ENCODE assay signal across 8 cellular contexts in genomic region chr19:23823952-23824389, GRCh38.
DNase-seq lines count a peak whose midpoint lies in the region; ATAC-seq, FAIRE-seq and TF ChIP-seq lines count a peak whose summit lies in the region.

No MANE protein-coding gene starts in this region.

- CTCF ChIA-PET in activated naive CD4-positive, alpha-beta T cell treated with anti-CD3 and anti-CD28 coated beads, Interleukin-2, amount 10 ng/mL, durations not matched to agents 7 days and 5 days (lab: Charles Lee) = interaction anchor here (0.7 kb wide), 1 partner anchor 583 kb away, joined by 3 read pairs; no protein-coding TSS in a partner anchor
- CTCF ChIA-PET in GM12878 (lab: Yijun Ruan, JAX) = no interaction called here

- H3K4me1 Mint-ChIP-seq in activated naive CD4-positive, alpha-beta T cell treated with anti-CD3 and anti-CD28 coated beads, Interleukin-2, amount 10 ng/mL, durations not matched to agents 7 days and 5 days = peaks cover 3% of the 10 kb centered on the region

- H3K27me3 Mint-ChIP-seq in activated naive CD4-positive, alpha-beta T cell treated with anti-CD3 and anti-CD28 coated beads, Interleukin-2, amount 10 ng/mL, durations not matched to agents 7 days and 5 days = no peaks in the 10 kb centered on the region

- H4K20me1 ChIP-seq in MM.1S (ENCODE audit: insufficient read depth, low read length) (no peaks in the 10 kb centered on the region), GM12878 (ENCODE audit: control insufficient read depth, insufficient read depth) (no peaks in the 10 kb centered on the region)

- H3K4me1 ChIP-seq in MM.1S (ENCODE audit: low read length) = peaks cover 3% of the 10 kb centered on the region; the same call in 1 of the 2 replicates
- H3K4me1 ChIP-seq in GM12878 (ENCODE audit: control insufficient read depth, insufficient read depth, low read length) = no peaks in the 10 kb centered on the region

- peak; percentile 39 for DNase-seq in activated naive CD4-positive, alpha-beta T cell treated with anti-CD3 and anti-CD28 coated beads, Interleukin-2, amount 10 ng/mL, durations not matched to agents 7 days and 5 days
- DNase-seq in activated naive CD4-positive, alpha-beta T cell treated with anti-CD3 and anti-CD28 coated beads, Interleukin-2, amount 50 U/mL, for 16 hours = no peak
- peak; percentile 89 for DNase-seq in MM.1S
- peak; percentile 12 for DNase-seq in GM12878 (ENCODE audit: low read depth, low spot score)
- DNase-seq in stimulated activated CD8-positive, alpha-beta memory T cell treated with anti-CD3 and anti-CD28 coated beads, Interleukin-4, amount 100 ng/mL, for 48 hours = peak; percentile 28
- DNase-seq in NCI-H1930 (lab: John Stamatoyannopoulos, UW) = no peak
- no peak for DNase-seq in SW 1271 (lab: John Stamatoyannopoulos, UW)
- DNase-seq in NCI-H2196 treated with DMSO at 0.1 percent for 48 hours (lab: John Stamatoyannopoulos, UW; ENCODE audit: unreplicated experiment) = no peak

- TF ChIP-seq POLR2A in GM12878 (IDR thresholded peaks at IDR 0.05; ENCODE audit: low read depth, low read length) = no peak

- SMC1A ChIA-PET in GM12878 (lab: Charles Lee; ENCODE audit: uncharacterized antibody, unreplicated experiment) = no interaction called here

- H3K27me3 ChIP-seq in MM.1S (replicated peaks; ENCODE audit: insufficient read depth, low read length) (no peaks in the 10 kb centered on the region), GM12878 (replicated peaks in 1 of 2; ENCODE audit: control insufficient read depth in 2 of 2, insufficient read depth in 2 of 2, low read length in 1 of 2) (no peaks in the 10 kb centered on the region)

- H3K79me2 ChIP-seq in MM.1S (ENCODE audit: low read length) = no peaks in the 10 kb centered on the region
- H3K79me2 ChIP-seq in GM12878 (ENCODE audit: control insufficient read depth, insufficient read depth, low read length) = no peaks in the 10 kb centered on the region

- H3K27ac Mint-ChIP-seq in activated naive CD4-positive, alpha-beta T cell treated with anti-CD3 and anti-CD28 coated beads, Interleukin-2, amount 10 ng/mL, durations not matched to agents 7 days and 5 days = peak overlapping the region; percentile 62

- intact Hi-C loops in GM12878 (cut with micrococcal nuclease; ENCODE audit: unreplicated experiment) = no loop called here

- H3K9ac ChIP-seq in MM.1S (ENCODE audit: low read length) (peak overlapping the region; percentile 8; the same call in 1 of the 2 replicates), GM12878 (ENCODE audit: control insufficient read depth, insufficient read depth, low read length) (no peak overlapping the region)

- H3K4me3 ChIP-seq in MM.1S (ENCODE audit: low read length) = no peak overlapping the region
- no peak overlapping the region for H3K4me3 ChIP-seq in GM12878

- peak; percentile 65 for TF ChIP-seq CTCF in MM.1S (IDR thresholded peaks at IDR 0.05; ENCODE audit: low read length)
- TF ChIP-seq CTCF in GM12878 (IDR thresholded peaks at IDR 0.05 in 2 of 3, conservative IDR thresholded peaks at IDR 0.05 in 1 of 3; ENCODE audit: control insufficient read depth in 2 of 3, extremely low read depth in 1 of 3, insufficient read depth in 1 of 3, low read depth in 3 of 3, low read length in 3 of 3) = peak in 2 of 3 experiments; percentile 20 to 25; a peak in 3 of 6 replicates

- no peak for TF ChIP-seq RAD21 in GM12878 (IDR thresholded peaks at IDR 0.05; ENCODE audit: insufficient read depth, low read depth, low read length)

- in situ Hi-C loops in GM12878 (cut with MboI) = no loop called here

- no peaks in the 10 kb centered on the region; the same call in 1 of the 2 replicates for H3K9me3 ChIP-seq in MM.1S (replicated peaks; ENCODE audit: insufficient read depth, low read length)
- H3K9me3 ChIP-seq in GM12878 (replicated peaks; ENCODE audit: control insufficient read depth, insufficient read depth, low read length) = peaks cover 11% of the 10 kb centered on the region; the same call in 1 of the 3 replicates

- H2AFZ ChIP-seq in MM.1S (ENCODE audit: low read length) (0 out of 2 replicates have a peak overlapping the region, but pooled peaks have one; percentile 1), GM12878 (ENCODE audit: control insufficient read depth, low read depth, low read length) (no peak overlapping the region)

- BruUV-seq in GM12878 (replicated peaks; lab: Mats Ljungman, UMichigan) = no TSS peak

- no peak overlapping the region for H3K4me2 ChIP-seq in MM.1S (ENCODE audit: low read depth, low read length)
- H3K4me2 ChIP-seq in GM12878 (ENCODE audit: control insufficient read depth, insufficient read depth) = no peak overlapping the region

- peaks cover 4% of the 10 kb centered on the region; the same call in 1 of the 2 replicates for H3F3A ChIP-seq in MM.1S (ENCODE audit: insufficient read depth, low read length)

- no peak for FAIRE-seq in GM12878 (lab: Jason Lieb, UNC)

- RAD21 ChIA-PET in GM12878 (lab: Charles Lee; ENCODE audit: unreplicated experiment) = no interaction called here

- H3K4me3 Mint-ChIP-seq in activated naive CD4-positive, alpha-beta T cell treated with anti-CD3 and anti-CD28 coated beads, Interleukin-2, amount 10 ng/mL, durations not matched to agents 7 days and 5 days = no peak overlapping the region

- H3K36me3 ChIP-seq in MM.1S (replicated peaks; ENCODE audit: insufficient read depth, low read length) (no peaks in the 10 kb centered on the region), GM12878 (ENCODE audit: control insufficient read depth in 2 of 2, insufficient read depth in 2 of 2, low read length in 1 of 2) (no peaks in the 10 kb centered on the region)

- H3K9me3 Mint-ChIP-seq in activated naive CD4-positive, alpha-beta T cell treated with anti-CD3 and anti-CD28 coated beads, Interleukin-2, amount 10 ng/mL, durations not matched to agents 7 days and 5 days = peaks cover 53% of the 10 kb centered on the region

- POLR2A ChIA-PET in GM12878 (lab: Charles Lee) = no interaction called here

- H3K36me3 Mint-ChIP-seq in activated naive CD4-positive, alpha-beta T cell treated with anti-CD3 and anti-CD28 coated beads, Interleukin-2, amount 10 ng/mL, durations not matched to agents 7 days and 5 days = no peaks in the 10 kb centered on the region

- TF ChIP-seq EP300 in GM12878 (IDR thresholded peaks at IDR 0.05; ENCODE audit: borderline replicate concordance in 1 of 2, control insufficient read depth in 1 of 2, low read depth in 2 of 2, low read length in 2 of 2) = no peak

- H3K9me2 ChIP-seq in MM.1S (replicated peaks; ENCODE audit: insufficient read depth, low read length) = no peaks in the 10 kb centered on the region

- no peak for ATAC-seq in GM12878

- H3K27ac ChIP-seq in MM.1S (ENCODE audit: low read length) = peak overlapping the region; percentile 73; the same call in 1 of the 2 replicates
- H3K27ac ChIP-seq in GM12878 (ENCODE audit: control insufficient read depth, insufficient read depth) = no peak overlapping the region

- 0% methylated on average over 2 of the region's 2 CpGs for WGBS in GM12878 (ENCODE audit: insufficient coverage, insufficient replicate concordance, low lambda C conversion rate, missing lambda C conversion rate)

TF ChIP-seq in GM12878, 131 proteins besides CTCF, POLR2A, EP300 and RAD21:
- no peak for TF ChIP-seq RCOR1 (conservative IDR thresholded peaks at IDR 0.05; ENCODE audit: low read depth, low read length)
- no peak for TF ChIP-seq SIX5 (IDR thresholded peaks at IDR 0.05; ENCODE audit: low read depth, low read length, severe bottlenecking)
- no peak for TF ChIP-seq MEF2B (IDR thresholded peaks at IDR 0.05; ENCODE audit: partially characterized antibody, poor library complexity, severe bottlenecking)
- no peak for TF ChIP-seq SREBF2 (IDR thresholded peaks at IDR 0.05; ENCODE audit: low read length)
- TF ChIP-seq, protein P1, sequence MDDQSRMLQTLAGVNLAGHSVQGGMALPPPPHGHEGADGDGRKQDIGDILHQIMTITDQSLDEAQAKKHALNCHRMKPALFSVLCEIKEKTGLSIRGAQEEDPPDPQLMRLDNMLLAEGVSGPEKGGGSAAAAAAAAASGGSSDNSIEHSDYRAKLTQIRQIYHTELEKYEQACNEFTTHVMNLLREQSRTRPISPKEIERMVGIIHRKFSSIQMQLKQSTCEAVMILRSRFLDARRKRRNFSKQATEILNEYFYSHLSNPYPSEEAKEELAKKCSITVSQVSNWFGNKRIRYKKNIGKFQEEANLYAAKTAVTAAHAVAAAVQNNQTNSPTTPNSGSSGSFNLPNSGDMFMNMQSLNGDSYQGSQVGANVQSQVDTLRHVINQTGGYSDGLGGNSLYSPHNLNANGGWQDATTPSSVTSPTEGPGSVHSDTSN (IDR thresholded peaks at IDR 0.05; ENCODE audit: insufficient replicate concordance, low read depth, low read length) = peak; percentile 34
- no peak for TF ChIP-seq TCF3 (IDR thresholded peaks at IDR 0.05; ENCODE audit: borderline replicate concordance, insufficient read depth, low read depth, low read length)
- TF ChIP-seq CBX5 (IDR thresholded peaks at IDR 0.05; ENCODE audit: low read depth) = 0 out of 2 replicates have a peak, but pooled peaks have one; percentile 36
- no peak for TF ChIP-seq CREM (IDR thresholded peaks at IDR 0.05; ENCODE audit: low read depth)
- 0 out of 2 replicates have a peak, but pooled peaks have one; percentile 22 for TF ChIP-seq TCF12 (IDR thresholded peaks at IDR 0.05; ENCODE audit: low read depth, low read length)
- TF ChIP-seq PML (IDR thresholded peaks at IDR 0.05; ENCODE audit: low read length) = no peak

Comparison
In these comparisons a context has a peak if more than half of its experiments do, and no peak if none do; other contexts are left out.
1. DNase-seq: peak in activated naive CD4-positive, alpha-beta T cell treated with anti-CD3 and anti-CD28 coated beads, Interleukin-2, amount 10 ng/mL, durations not matched to agents 7 days and 5 days (single experiment), MM.1S (single experiment), GM12878 (single experiment) and stimulated activated CD8-positive, alpha-beta memory T cell treated with anti-CD3 and anti-CD28 coated beads, Interleukin-4, amount 100 ng/mL, for 48 hours (single experiment); none in activated naive CD4-positive, alpha-beta T cell treated with anti-CD3 and anti-CD28 coated beads, Interleukin-2, amount 50 U/mL, for 16 hours (single experiment), NCI-H1930 (0 of 2), SW 1271 (0 of 2) and NCI-H2196 treated with DMSO at 0.1 percent for 48 hours (single experiment).